10 cellular contexts compared by ENCODE assay signal in genomic region chr1:202213361-202214088, GRCh38. TPM values are rescaled to one million over a fixed set of nuclear protein-coding genes. Genes with fewer than 3 reads are reported as not detected.
DNase-seq lines count a peak whose midpoint lies in the region; ATAC-seq, FAIRE-seq and TF ChIP-seq lines count a peak whose summit lies in the region.
"Had no signal": no experiment of that assay in that cellular context is flagged by ENCODE, and none has a peak within 500 bp of the region (broad histone marks: within the 10 kb centered on the region; RNA-seq: fewer than 3 reads in every experiment).

No MANE protein-coding gene starts in this region.

- no TSS peak for BruUV-seq in mammary epithelial cell (replicated peaks; lab: Mats Ljungman, UMichigan)

- no peaks in the 10 kb centered on the region for H3K79me2 ChIP-seq in mammary epithelial cell (ENCODE audit: insufficient read depth, low read length)

- H2AFZ ChIP-seq in mammary epithelial cell (ENCODE audit: low read depth, low read length) = peak overlapping the region; percentile 78

- H3K9me3 ChIP-seq in mammary epithelial cell (replicated peaks; ENCODE audit: insufficient read depth, low read length) = no peaks in the 10 kb centered on the region

- CTCF ChIA-PET in mammary epithelial cell (lab: Charles Lee; ENCODE audit: low non-redundant PET) = interaction anchor here (0.6 kb wide), 1 partner anchor 18 kb away, joined by 3 read pairs; no protein-coding TSS in a partner anchor

- peak; percentile 21 for TF ChIP-seq CTCF in NB4 (IDR thresholded peaks at IDR 0.05; ENCODE audit: low read depth, low read length)
- TF ChIP-seq CTCF in mammary epithelial cell (conservative IDR thresholded peaks at IDR 0.05 in 1 of 2, IDR thresholded peaks at IDR 0.05 in 1 of 2; ENCODE audit: extremely low read depth in 1 of 2, insufficient read depth in 1 of 2, low read depth in 1 of 2, low read length in 2 of 2) = peak; percentile 23 to 48
- no peak for TF ChIP-seq CTCF in natural killer cell (IDR thresholded peaks at IDR 0.05)

- H3K4me1 ChIP-seq in mammary epithelial cell (ENCODE audit: insufficient read depth, low read length) = peaks cover 4% of the 10 kb centered on the region

- H3K27me3 Mint-ChIP-seq in natural killer cell (ENCODE audit: low read depth in 2 of 2) = peaks cover 11 to 13% of the 10 kb centered on the region in 2 donors

- 24% methylated on average over 7 of the region's 8 CpGs for WGBS in mammary epithelial cell (ENCODE audit: low coverage, missing lambda C conversion rate)

- peak overlapping the region; percentile 97 for H3K4me2 ChIP-seq in mammary epithelial cell (ENCODE audit: insufficient read depth, low read depth, low read length)

- dilution Hi-C loops in mammary epithelial cell (cut with HindIII; ENCODE audit: low sequenced_read_pairs) = loop anchor here (5.0 to 10.0 kb wide), 3 partner anchors 36 to 89 kb away; no protein-coding TSS in a partner anchor

- no peaks in the 10 kb centered on the region for H3K36me3 Mint-ChIP-seq in natural killer cell

- no peaks in the 10 kb centered on the region for H4K20me1 ChIP-seq in mammary epithelial cell (ENCODE audit: insufficient read depth, low read length)

- TF ChIP-seq POLR2A in NB4 (IDR thresholded peaks at IDR 0.05; ENCODE audit: extremely low read depth, insufficient read length) = no peak

- H3K4me1 Mint-ChIP-seq in natural killer cell = peaks cover 39 to 57% of the 10 kb centered on the region in 2 donors

- peak overlapping the region; percentile 14 to 34 for H3K27ac Mint-ChIP-seq in natural killer cell

- no peak overlapping the region for H3K9ac ChIP-seq in mammary epithelial cell (ENCODE audit: insufficient read depth, low read length)

- peak overlapping the region; percentile 91 for H3K4me3 Mint-ChIP-seq in natural killer cell

- H3K4me3 ChIP-seq in NB4 (ENCODE audit: low read depth, low read length) (no peak overlapping the region), mammary epithelial cell (replicated peaks in 1 of 3; ENCODE audit: insufficient read depth in 1 of 3, low read depth in 2 of 3, low read length in 3 of 3) (peak overlapping the region in 2 of 3 experiments; percentile 40 to 44)
- H3K4me3 ChIP-seq: SK-N-MC had no signal

- no peak overlapping the region for H3K27ac ChIP-seq in mammary epithelial cell (ENCODE audit: insufficient read depth, low read depth, low read length)
- H3K27ac ChIP-seq: SK-N-MC had no signal

- intact Hi-C loops in mammary epithelial cell (cut with micrococcal nuclease) = no loop called here
- intact Hi-C loops in natural killer cell (cut with micrococcal nuclease) = no loop called here

- H3K27me3 ChIP-seq in mammary epithelial cell (ENCODE audit: insufficient read depth, low read length) = peaks cover 5% of the 10 kb centered on the region

- peak; percentile 71 for DNase-seq in DMS 273 treated with DMSO at 0.1 percent for 48 hours (lab: John Stamatoyannopoulos, UW)
- DNase-seq in NB4 (ENCODE audit: low read depth) = peak; percentile 26
- DNase-seq in mammary epithelial cell = no peak
- DNase-seq in natural killer cell = no peak
- DNase-seq in stimulated activated CD4-positive, alpha-beta T cell treated with anti-CD3 and anti-CD28 coated beads, Interleukin-15, amount 100 ng/mL, for 24 hours = no peak
- DNase-seq in RCC 7860 (ENCODE audit: low spot score) = no peak
- no peak for DNase-seq in medulla oblongata (ENCODE audit: extremely low spot score)
- DNase-seq: foreskin fibroblast had no signal

- peak in 2 of 3 donors; percentile 30 to 40 for ATAC-seq in natural killer cell
- ATAC-seq in HG02642 (IDR thresholded peaks at IDR 0.05; ENCODE audit: poor library complexity, unreplicated experiment) = no peak

- FAIRE-seq in RCC 7860 (lab: Jason Lieb, UNC) = no peak

- no peaks in the 10 kb centered on the region for H3K9me3 Mint-ChIP-seq in natural killer cell

- no peaks in the 10 kb centered on the region for H3K36me3 ChIP-seq in mammary epithelial cell (ENCODE audit: insufficient read depth, low read length)

- in situ Hi-C loops in mammary epithelial cell (cut with MboI; ENCODE audit: low sequenced_read_pairs in 2 of 2) = no loop called here

RNA-seq across cellular contexts. Expression of gene LGR6, which starts 19.9 kb away (rescaled TPM):
- total RNA-seq in mammary epithelial cell (under 1 TPM; 0.45 to 0.50 TPM), natural killer cell (10 to 100 TPM; 58.3 to 65.2 (median 60.9) TPM)
- polyA plus RNA-seq in mammary epithelial cell = 0.15 TPM
- polyA minus RNA-seq in mammary epithelial cell = not detected

RNA-seq across cellular contexts. Expression of gene PTPN7, which starts 53.1 kb away (rescaled TPM):
- total RNA-seq in mammary epithelial cell (not detected), natural killer cell (100 to 1,000 TPM; 144 to 241 (median 196) TPM)
- 0.03 TPM for polyA plus RNA-seq in mammary epithelial cell
- polyA minus RNA-seq in mammary epithelial cell = not detected

Comparison
In these comparisons a context has a peak if more than half of its experiments do, and no peak if none do; other contexts are left out.
1. DNase-seq: peak in DMS 273 treated with DMSO at 0.1 percent for 48 hours (single experiment) and NB4 (single experiment); none in mammary epithelial cell (single experiment), natural killer cell (single experiment), stimulated activated CD4-positive, alpha-beta T cell treated with anti-CD3 and anti-CD28 coated beads, Interleukin-15, amount 100 ng/mL, for 24 hours (single experiment), RCC 7860 (single experiment) and medulla oblongata (single experiment).
2. RNA of gene LGR6, which starts 19.9 kb away (total RNA-seq): 58.3 to 65.2 TPM in natural killer cell; 0.45 to 0.50 TPM in mammary epithelial cell; every median in the first group is over 10 times any median in the second.
3. RNA of gene PTPN7, which starts 53.1 kb away (total RNA-seq): 144 to 241 TPM in natural killer cell; not detected in mammary epithelial cell; every median in the first group is over 100 times any median in the second.